Comparison of ENCODE assay signal across 8 cellular contexts in genomic region chr6:27374824-27375612, GRCh38. TPM values are rescaled to one million over a fixed set of nuclear protein-coding genes. Genes with fewer than 3 reads are reported as not detected.
A peak's percentile ranks its signal among the peaks of the same experiment; 100 is the strongest.
DNase-seq lines count a peak whose midpoint lies in the region; ATAC-seq and TF ChIP-seq lines count a peak whose summit lies in the region.

No MANE protein-coding gene starts in this region.

- peak; percentile 15 for DNase-seq in GF-D8 (lab: John Stamatoyannopoulos, UW)
- DNase-seq in T-helper 1 cell: peak; percentile 28 to 71 (median 48)
- DNase-seq in ascending aorta (ENCODE audit: low spot score in 2 of 2): peak; percentile 17 to 85
- DNase-seq in left ventricle myocardium superior: peak; percentile 84
- DNase-seq in pons (ENCODE audit: low spot score): peak; percentile 66
- DNase-seq in tibial nerve (ENCODE audit: low spot score in 2 of 2): peak; percentile 32 to 47

- H3K27me3 ChIP-seq in HUES6 (ENCODE audit: control insufficient read depth, insufficient read depth, low read length) (no peaks in the 10 kb centered on the region), ascending aorta (no peaks in the 10 kb centered on the region), tibial nerve (no peaks in the 10 kb centered on the region)

- intact Hi-C loops in ascending aorta (cut with DNase I): no loop called here
- intact Hi-C loops in left ventricle myocardium superior (cut with micrococcal nuclease): no loop called here

- H3K4me1 ChIP-seq in HUES6 (ENCODE audit: control insufficient read depth, insufficient read depth, low read length): peaks cover 47% of the 10 kb centered on the region
- peaks cover 0 to 3% of the 10 kb centered on the region in 2 donors for H3K4me1 ChIP-seq in ascending aorta
- peaks cover 0 to 18% (median 3%) of the 10 kb centered on the region in 4 donors for H3K4me1 ChIP-seq in tibial nerve

- H3K9me3 ChIP-seq in HUES6 (ENCODE audit: control insufficient read depth, insufficient read depth, low read depth, low read length) (peaks cover 2% of the 10 kb centered on the region; the same call in 1 of the 2 replicates), ascending aorta (no peaks in the 10 kb centered on the region), tibial nerve (no peaks in the 10 kb centered on the region)

- H3K9ac ChIP-seq in HUES6 (ENCODE audit: low read length): peak overlapping the region; percentile 66

- TF ChIP-seq CTCF in ascending aorta (IDR thresholded peaks at IDR 0.05) (no peak), tibial nerve (IDR thresholded peaks at IDR 0.05) (no peak)

- 0 to 1% methylated on average over 26 to 27 of the region's 31 CpGs for WGBS in tibial nerve, 2 donors

- TF ChIP-seq POLR2A in tibial nerve (IDR thresholded peaks at IDR 0.05): no peak

- TF ChIP-seq EP300 in tibial nerve (IDR thresholded peaks at IDR 0.05): no peak

- H3K27ac ChIP-seq in HUES6 (ENCODE audit: low read depth, low read length) (peak overlapping the region; percentile 10; the same call in 1 of the 2 replicates), ascending aorta (no peak overlapping the region), tibial nerve (peak overlapping the region in 1 of 4 donors; percentile 26)

- ATAC-seq in left ventricle myocardium superior (peak; percentile 100), HG03175 (IDR thresholded peaks at IDR 0.05; ENCODE audit: unreplicated experiment) (no peak)

- H3K36me3 ChIP-seq in HUES6 (ENCODE audit: control insufficient read depth, insufficient read depth, low read length) (no peaks in the 10 kb centered on the region; the same call in 1 of the 2 replicates), ascending aorta (no peaks in the 10 kb centered on the region), tibial nerve (peaks cover 0 to 11% (median 0%) of the 10 kb centered on the region in 3 donors)

- H3K4me3 ChIP-seq in HUES6 (ENCODE audit: low read depth, low read length) (peak overlapping the region; percentile 85), ascending aorta (peak overlapping the region; percentile 82 to 89), tibial nerve (peak overlapping the region; percentile 52 to 82 (median 58))

RNA-seq across cellular contexts. Expression of gene ZNF391, which starts 13.5 kb away (rescaled TPM):
- total RNA-seq in ascending aorta: 0.75 TPM
- total RNA-seq in left ventricle myocardium superior: 0.97 TPM
- 1 to 10 TPM; 2.4 to 3.7 (median 3.3) TPM for total RNA-seq in tibial nerve

Comparison
In these comparisons a context has a peak if more than half of its experiments do, and no peak if none do; other contexts are left out.
1. DNase-seq: peak in every context shown above with its lines; median percentile 84 in left ventricle myocardium superior; 66 in pons; 51 in ascending aorta; 48 in T-helper 1 cell; 40 in tibial nerve; 15 in GF-D8.